In the genomic region with DNA sequence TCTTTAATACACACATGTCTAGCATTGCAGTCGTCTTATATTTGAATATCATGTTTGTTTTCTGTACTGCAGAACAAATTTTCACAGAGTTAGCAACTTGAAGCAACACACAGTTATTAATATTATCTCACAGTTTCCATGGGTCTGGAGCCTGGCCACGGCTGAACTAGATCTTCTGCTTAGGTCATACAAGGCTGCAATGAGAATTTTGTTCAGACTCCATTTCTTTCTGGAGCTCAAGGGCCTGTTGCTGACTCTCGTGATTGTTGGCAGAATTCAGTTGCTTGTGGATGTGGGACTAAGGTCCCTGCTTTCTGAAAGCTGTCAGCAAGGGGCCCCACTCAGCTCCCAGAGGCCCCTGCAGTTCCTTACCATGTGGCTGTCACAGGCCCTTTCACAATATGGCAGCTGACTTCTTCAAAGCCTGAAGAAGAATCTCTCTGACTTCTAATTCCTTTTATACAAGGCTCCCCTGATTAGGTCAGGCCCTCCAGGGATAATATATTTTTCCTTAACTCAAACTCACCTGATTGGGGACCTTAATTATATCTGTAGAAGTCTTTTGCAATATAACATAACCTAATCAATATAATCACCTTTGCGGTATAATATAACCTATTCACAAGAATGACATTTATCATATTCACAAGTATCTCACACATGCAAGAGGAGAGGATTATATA, we compare ENCODE assay signal across 26 cellular contexts.
"Had no signal": no experiment of that assay in that cellular context is flagged by ENCODE, and none has a peak within 500 bp of the region (broad histone marks: within the 10 kb centered on the region; RNA-seq: fewer than 3 reads in every experiment).

No MANE protein-coding gene starts in this region.

- H3K4me1 ChIP-seq: breast epithelium, Peyer's patch had no signal

- H3K27me3 Mint-ChIP-seq: activated naive CD4-positive, alpha-beta T cell treated with anti-CD3 and anti-CD28 coated beads, Interleukin-2, amount 50 U/mL, for 24 hours; T-helper 17 cell had no signal

- H3K27me3 ChIP-seq: breast epithelium, Peyer's patch had no signal

- H3K4me3 ChIP-seq: breast epithelium, Peyer's patch had no signal

- H3K27ac Mint-ChIP-seq: activated CD8-positive, alpha-beta T cell treated with anti-CD3 and anti-CD28 coated beads, Interleukin-2, amount 10 ng/mL, durations not matched to agents 7 days and 5 days; activated naive CD4-positive, alpha-beta T cell treated with anti-CD3 and anti-CD28 coated beads, Interleukin-2, amount 50 U/mL, for 24 hours; T-helper 17 cell; WTC11 had no signal

- H3K27ac ChIP-seq: breast epithelium, Peyer's patch, RWPE1 had no signal

- H3K4me3 Mint-ChIP-seq: activated CD8-positive, alpha-beta T cell treated with anti-CD3 and anti-CD28 coated beads, Interleukin-2, amount 10 ng/mL, durations not matched to agents 7 days and 5 days; activated naive CD4-positive, alpha-beta T cell treated with anti-CD3 and anti-CD28 coated beads, Interleukin-2, amount 50 U/mL, for 24 hours; T-helper 17 cell; WTC11 had no signal

- ATAC-seq: activated CD8-positive, alpha-beta T cell treated with anti-CD3 and anti-CD28 coated beads, Interleukin-2, amount 10 ng/mL, durations not matched to agents 7 days and 5 days; T-helper 17 cell; WTC11 had no signal

- H3K4me1 Mint-ChIP-seq: activated naive CD4-positive, alpha-beta T cell treated with anti-CD3 and anti-CD28 coated beads, Interleukin-2, amount 50 U/mL, for 24 hours; T-helper 17 cell; WTC11 had no signal

- H3K9me3 Mint-ChIP-seq: activated naive CD4-positive, alpha-beta T cell treated with anti-CD3 and anti-CD28 coated beads, Interleukin-2, amount 50 U/mL, for 24 hours; WTC11 had no signal

- H3K36me3 ChIP-seq: breast epithelium had no signal

- H3K36me3 Mint-ChIP-seq: WTC11 had no signal

- DNase-seq: activated CD4-positive, alpha-beta T cell treated with anti-CD3 and anti-CD28 coated beads for 48 hours; activated CD4-positive, alpha-beta T cell treated with anti-CD3 and anti-CD28 coated beads, Interleukin-2, amount 50 U/mL, for 4 hours; activated CD4-positive, CD25-positive, alpha-beta regulatory T cell treated with anti-CD3 and anti-CD28 coated beads, Interleukin-2, amount 50 U/mL, for 72 hours; activated CD8-positive, alpha-beta memory T cell treated with anti-CD3 and anti-CD28 coated beads, Interleukin-2, amount 50 U/mL, for 48 hours; activated CD8-positive, alpha-beta T cell treated with anti-CD3 and anti-CD28 coated beads, Interleukin-2, amount 10 ng/mL, durations not matched to agents 7 days and 5 days; activated naive CD4-positive, alpha-beta T cell; activated T-cell treated with anti-CD3 and anti-CD28 coated beads, Interleukin-2, amount 50 U/mL, for 1 hour; Kasumi-1; KBM-7; NCI-H1048; NCI-H1417 treated with DMSO at 0.1 percent for 48 hours; NCI-H1694; NCI-H2029 treated with DMSO at 0.1 percent for 48 hours; NCI-H345; NCI-H510A; NCI-H526 treated with DMSO at 0.1 percent for 48 hours; NK-92 treated with Interleukin-12 subunit alpha and Interleukin-12 subunit beta, amount 100 ng/mL, for 24 hours; OCI-M1; Peyer's patch; SHP77 treated with DMSO at 0.1 percent for 48 hours; T-helper 17 cell; T-helper 9 cell had no signal

- H3K9me3 ChIP-seq: breast epithelium, Peyer's patch had no signal
